Comparison of ENCODE assay signal across 27 cellular contexts in genomic region chr1:100284591-100284990, GRCh38.
"Had no signal": no experiment of that assay in that cellular context is flagged by ENCODE, and none has a peak within 500 bp of the region (broad histone marks: within the 10 kb centered on the region; RNA-seq: fewer than 3 reads in every experiment).

No MANE protein-coding gene starts in this region.

- H3K4me1 Mint-ChIP-seq: stimulated activated memory B cell treated with anti-CD40 and anti-IgM and Interleukin-4, amounts not matched to agents 10 μg/mL and 1 μg/mL and 100 μg/mL, for 72 hours; stimulated activated naive B cell treated with anti-CD40 and anti-IgM and Interleukin-4, amounts not matched to agents 10 μg/mL and 1 μg/mL and 100 μg/mL, for 72 hours; stimulated activated naive CD8-positive, alpha-beta T cell treated with anti-CD3 and anti-CD28 coated beads, Interleukin-15, amount 100 ng/mL, for 72 hours had no signal

- H3K27ac ChIP-seq: stomach, suprapubic skin, testis, thoracic aorta, thyroid gland, tibial artery, tibial nerve, transverse colon, upper lobe of left lung, upper lobe of right lung, uterus, vagina had no signal

- H3K27ac Mint-ChIP-seq: stimulated activated effector memory CD8-positive, alpha-beta T cell treated with anti-CD3 and anti-CD28 coated beads, Interleukin-12 subunit alpha, Interleukin-12 subunit beta, amount 100 ng/mL, for 72 hours; stimulated activated memory B cell treated with anti-CD40 and anti-IgM and Interleukin-4, amounts not matched to agents 10 μg/mL and 1 μg/mL and 100 μg/mL, for 72 hours; stimulated activated naive B cell treated with anti-CD40 and anti-IgM and Interleukin-4, amounts not matched to agents 10 μg/mL and 1 μg/mL and 100 μg/mL, for 72 hours; stimulated activated naive CD8-positive, alpha-beta T cell treated with anti-CD3 and anti-CD28 coated beads, Interleukin-15, amount 100 ng/mL, for 72 hours; type B pancreatic cell had no signal

- H3K4me3 Mint-ChIP-seq: stimulated activated effector memory CD8-positive, alpha-beta T cell treated with anti-CD3 and anti-CD28 coated beads, Interleukin-12 subunit alpha, Interleukin-12 subunit beta, amount 100 ng/mL, for 72 hours; stimulated activated memory B cell treated with anti-CD40 and anti-IgM and Interleukin-4, amounts not matched to agents 10 μg/mL and 1 μg/mL and 100 μg/mL, for 72 hours; stimulated activated naive B cell treated with anti-CD40 and anti-IgM and Interleukin-4, amounts not matched to agents 10 μg/mL and 1 μg/mL and 100 μg/mL, for 72 hours; stimulated activated naive CD8-positive, alpha-beta T cell treated with anti-CD3 and anti-CD28 coated beads, Interleukin-15, amount 100 ng/mL, for 72 hours; type B pancreatic cell had no signal

- H3K27me3 Mint-ChIP-seq: stimulated activated memory B cell treated with anti-CD40 and anti-IgM and Interleukin-4, amounts not matched to agents 10 μg/mL and 1 μg/mL and 100 μg/mL, for 72 hours; stimulated activated naive B cell treated with anti-CD40 and anti-IgM and Interleukin-4, amounts not matched to agents 10 μg/mL and 1 μg/mL and 100 μg/mL, for 72 hours; stimulated activated naive CD8-positive, alpha-beta T cell treated with anti-CD3 and anti-CD28 coated beads, Interleukin-15, amount 100 ng/mL, for 72 hours; type B pancreatic cell had no signal

- H3K9me3 ChIP-seq: stomach, suprapubic skin, testis, thoracic aorta, thyroid gland, tibial artery, tibial nerve, transverse colon, upper lobe of left lung, upper lobe of right lung, uterus, vagina had no signal

- H3K4me1 ChIP-seq: suprapubic skin, testis, thyroid gland, tibial artery, tibial nerve, transverse colon, upper lobe of left lung, upper lobe of right lung, uterus, vagina had no signal

- H3K4me3 ChIP-seq: stomach, suprapubic skin, testis, thoracic aorta, thyroid gland, tibial artery, tibial nerve, transverse colon, upper lobe of left lung, upper lobe of right lung, uterus, vagina had no signal

- DNase-seq: stimulated activated CD4-positive, alpha-beta T cell treated with anti-CD3 and anti-CD28 coated beads, Interleukin-1b, Interleukin-23, amount 100 ng/mL, for 48 hours; stimulated activated CD4-positive, alpha-beta T cell treated with anti-CD3 and anti-CD28 coated beads, Interleukin-2, amount 100 ng/mL, for 24 hours; stimulated activated CD4-positive, alpha-beta T cell treated with anti-CD3 and anti-CD28 coated beads, Interleukin-2, amount 100 ng/mL, for 48 hours; stimulated activated CD4-positive, alpha-beta T cell treated with anti-CD3 and anti-CD28 coated beads, Interleukin-4, amount 100 ng/mL, for 1 hour; stimulated activated CD4-positive, alpha-beta T cell treated with anti-CD3 and anti-CD28 coated beads, Interleukin-4, amount 100 ng/mL, for 24 hours; stimulated activated CD4-positive, alpha-beta T cell treated with anti-CD3 and anti-CD28 coated beads, Interleukin-4, amount 100 ng/mL, for 4 hours; stimulated activated CD8-positive, alpha-beta memory T cell treated with anti-CD3 and anti-CD28 coated beads, Interleukin-4, amount 100 ng/mL, for 48 hours; stimulated activated naive B cell treated with anti-CD40 and anti-IgM and Interleukin-4, amounts not matched to agents 10 μg/mL and 1 μg/mL and 100 μg/mL, for 72 hours; stimulated activated naive CD4-positive, alpha-beta T cell; stimulated activated naive CD4-positive, alpha-beta T cell treated with Interleukin-2 at 50 U/mL for 16 hours; stimulated activated naive CD8-positive, alpha-beta T cell treated with anti-CD3 and anti-CD28 coated beads, Interleukin-15, amount 100 ng/mL, for 72 hours; stomach; substantia nigra; testis; thyroid gland; tibial artery; transverse colon; upper lobe of left lung; upper lobe of right lung; uterus had no signal

- H3K36me3 ChIP-seq: uterus had no signal

- ATAC-seq: stimulated activated effector memory CD8-positive, alpha-beta T cell treated with anti-CD3 and anti-CD28 coated beads, Interleukin-12 subunit alpha, Interleukin-12 subunit beta, amount 100 ng/mL, for 72 hours; stimulated activated memory B cell treated with anti-CD40 and anti-IgM and Interleukin-4, amounts not matched to agents 10 μg/mL and 1 μg/mL and 100 μg/mL, for 72 hours; stimulated activated naive B cell treated with anti-CD40 and anti-IgM and Interleukin-4, amounts not matched to agents 10 μg/mL and 1 μg/mL and 100 μg/mL, for 72 hours; stimulated activated naive CD8-positive, alpha-beta T cell treated with anti-CD3 and anti-CD28 coated beads, Interleukin-15, amount 100 ng/mL, for 72 hours; upper lobe of right lung had no signal

- H3K9me3 Mint-ChIP-seq: stimulated activated effector memory CD8-positive, alpha-beta T cell treated with anti-CD3 and anti-CD28 coated beads, Interleukin-12 subunit alpha, Interleukin-12 subunit beta, amount 100 ng/mL, for 72 hours; stimulated activated memory B cell treated with anti-CD40 and anti-IgM and Interleukin-4, amounts not matched to agents 10 μg/mL and 1 μg/mL and 100 μg/mL, for 72 hours; stimulated activated naive B cell treated with anti-CD40 and anti-IgM and Interleukin-4, amounts not matched to agents 10 μg/mL and 1 μg/mL and 100 μg/mL, for 72 hours; stimulated activated naive CD8-positive, alpha-beta T cell treated with anti-CD3 and anti-CD28 coated beads, Interleukin-15, amount 100 ng/mL, for 72 hours; type B pancreatic cell had no signal

- H3K27me3 ChIP-seq: stomach, suprapubic skin, testis, thyroid gland, tibial artery, tibial nerve, transverse colon, upper lobe of left lung, upper lobe of right lung, uterus, vagina had no signal
